8 cellular contexts compared by ENCODE assay signal in genomic region chr19:47228168-47228936, GRCh38. TPM values are rescaled to one million over a fixed set of nuclear protein-coding genes. Genes with fewer than 3 reads are reported as not detected.
DNase-seq lines count a peak whose midpoint lies in the region; ATAC-seq and TF ChIP-seq lines count a peak whose summit lies in the region.

No MANE protein-coding gene starts in this region.

- no peaks in the 10 kb centered on the region for H3K9me3 ChIP-seq in MG63

- intact Hi-C loops in activated CD4-positive, alpha-beta memory T cell treated with anti-CD3 and anti-CD28 coated beads for 36 hours (cut with micrococcal nuclease): loop anchor here (2.0 kb wide), 1 partner anchor 18 kb away; no protein-coding TSS in a partner anchor

- H3K27me3 ChIP-seq in MG63: no peaks in the 10 kb centered on the region

- peaks cover 28% of the 10 kb centered on the region for H3K4me1 Mint-ChIP-seq in activated CD4-positive, alpha-beta memory T cell treated with anti-CD3 and anti-CD28 coated beads for 36 hours (ENCODE audit: low read depth)
- peaks cover 33% of the 10 kb centered on the region for H3K4me1 Mint-ChIP-seq in neural crest cell

- POLR2A ChIA-PET in activated CD4-positive, alpha-beta memory T cell treated with anti-CD3 and anti-CD28 coated beads for 36 hours (lab: Charles Lee): interaction anchor here (0.8 to 2.0 kb wide), 3 partner anchors 16 to 41 kb away, joined by 6 to 8 read pairs (median 7); partner anchors contain the start of gene CCDC9

- no peaks in the 10 kb centered on the region for H3K27me3 Mint-ChIP-seq in activated CD4-positive, alpha-beta memory T cell treated with anti-CD3 and anti-CD28 coated beads for 36 hours
- peaks cover 13% of the 10 kb centered on the region for H3K27me3 Mint-ChIP-seq in neural crest cell (ENCODE audit: low read depth)

- H3K27ac Mint-ChIP-seq in activated CD4-positive, alpha-beta memory T cell treated with anti-CD3 and anti-CD28 coated beads for 36 hours: no peak overlapping the region
- no peak overlapping the region for H3K27ac Mint-ChIP-seq in neural crest cell (ENCODE audit: unreplicated experiment)

- H3K9me3 Mint-ChIP-seq in activated CD4-positive, alpha-beta memory T cell treated with anti-CD3 and anti-CD28 coated beads for 36 hours: no peaks in the 10 kb centered on the region
- H3K9me3 Mint-ChIP-seq in neural crest cell: no peaks in the 10 kb centered on the region

- peaks cover 26% of the 10 kb centered on the region for H3K36me3 ChIP-seq in MG63

- no peak overlapping the region for H3K4me3 Mint-ChIP-seq in activated CD4-positive, alpha-beta memory T cell treated with anti-CD3 and anti-CD28 coated beads for 36 hours
- peak overlapping the region; percentile 93 for H3K4me3 Mint-ChIP-seq in neural crest cell

- peaks cover 3% of the 10 kb centered on the region for H3K36me3 Mint-ChIP-seq in activated CD4-positive, alpha-beta memory T cell treated with anti-CD3 and anti-CD28 coated beads for 36 hours
- H3K36me3 Mint-ChIP-seq in neural crest cell (ENCODE audit: low read depth): no peaks in the 10 kb centered on the region

- peak; percentile 76 for DNase-seq in ELF-1 (ENCODE audit: low read depth, low spot score)
- DNase-seq in MG63: peak; percentile 71
- DNase-seq in activated CD4-positive, alpha-beta memory T cell treated with anti-CD3 and anti-CD28 coated beads for 36 hours: peak; percentile 70
- DNase-seq in epithelial cell of proximal tubule (ENCODE audit: low read depth): no peak
- DNase-seq in neural crest cell (ENCODE audit: low read depth, low spot score): no peak
- DNase-seq in NCI-H446 (lab: John Stamatoyannopoulos, UW): no peak

- TF ChIP-seq CTCF in epithelial cell of proximal tubule (conservative IDR thresholded peaks at IDR 0.05; ENCODE audit: low read depth, low read length) (no peak), neural crest cell (conservative IDR thresholded peaks at IDR 0.05) (no peak)

- ATAC-seq in HG03460 (IDR thresholded peaks at IDR 0.05; ENCODE audit: unreplicated experiment) (no peak), HG02571 (IDR thresholded peaks at IDR 0.05; ENCODE audit: unreplicated experiment) (no peak)

- CTCF ChIA-PET in activated CD4-positive, alpha-beta memory T cell treated with anti-CD3 and anti-CD28 coated beads for 36 hours (lab: Charles Lee): interaction anchor here (0.9 to 8.0 kb wide), 3 partner anchors 17 to 78 kb away, joined by 3 to 141 read pairs (median 6); no protein-coding TSS in a partner anchor

- H3K4me3 ChIP-seq in MG63: peak overlapping the region; percentile 93
- peak overlapping the region; percentile 94 for H3K4me3 ChIP-seq in epithelial cell of proximal tubule (ENCODE audit: low read depth, low read length)

RNA-seq across cellular contexts. Expression of gene BBC3, which starts 2.6 kb away (rescaled TPM):
- 14.7 and 38.8 TPM in 2 replicates for total RNA-seq in MG63 (2014; rRNA removed; shearing (Covaris generic); ENCODE audit: low replicate concordance)
- total RNA-seq in activated CD4-positive, alpha-beta memory T cell treated with anti-CD3 and anti-CD28 coated beads for 36 hours: 10 to 100 TPM; 13.8 to 14.6 TPM
- total RNA-seq in epithelial cell of proximal tubule: 8.7 and 16.0 TPM in 2 replicates
- total RNA-seq in neural crest cell: 6.1 and 6.3 TPM in 2 replicates

RNA-seq across cellular contexts. Expression of gene CCDC9, which starts 28.0 kb away (rescaled TPM):
- 17.5 and 22.9 TPM in 2 replicates for total RNA-seq in MG63 (2014; rRNA removed; shearing (Covaris generic); ENCODE audit: low replicate concordance)
- 10 to 100 TPM; 32.7 to 39.1 TPM for total RNA-seq in activated CD4-positive, alpha-beta memory T cell treated with anti-CD3 and anti-CD28 coated beads for 36 hours
- total RNA-seq in epithelial cell of proximal tubule: 14.7 and 17.8 TPM in 2 replicates
- 24.6 and 26.1 TPM in 2 replicates for total RNA-seq in neural crest cell

RNA-seq across cellular contexts. Expression of gene INAFM1, which starts 46.3 kb away (rescaled TPM):
- total RNA-seq in MG63 (2014; rRNA removed; shearing (Covaris generic); ENCODE audit: low replicate concordance): 5.5 TPM in 1 of 2 replicates, not detected in the other
- total RNA-seq in activated CD4-positive, alpha-beta memory T cell treated with anti-CD3 and anti-CD28 coated beads for 36 hours: 10 to 100 TPM; 12.4 to 13.7 TPM
- total RNA-seq in epithelial cell of proximal tubule (3.0 and 7.0 TPM in 2 replicates), neural crest cell (10.2 and 10.6 TPM in 2 replicates)

Comparison
In these comparisons a context has a peak if more than half of its experiments do, and no peak if none do; other contexts are left out.
1. DNase-seq: peak in ELF-1 (single experiment), MG63 (single experiment) and activated CD4-positive, alpha-beta memory T cell treated with anti-CD3 and anti-CD28 coated beads for 36 hours (single experiment); none in epithelial cell of proximal tubule (single experiment), neural crest cell (single experiment) and NCI-H446 (0 of 2).